Comparison of ENCODE assay signal across 2 cellular contexts in the genomic region with DNA sequence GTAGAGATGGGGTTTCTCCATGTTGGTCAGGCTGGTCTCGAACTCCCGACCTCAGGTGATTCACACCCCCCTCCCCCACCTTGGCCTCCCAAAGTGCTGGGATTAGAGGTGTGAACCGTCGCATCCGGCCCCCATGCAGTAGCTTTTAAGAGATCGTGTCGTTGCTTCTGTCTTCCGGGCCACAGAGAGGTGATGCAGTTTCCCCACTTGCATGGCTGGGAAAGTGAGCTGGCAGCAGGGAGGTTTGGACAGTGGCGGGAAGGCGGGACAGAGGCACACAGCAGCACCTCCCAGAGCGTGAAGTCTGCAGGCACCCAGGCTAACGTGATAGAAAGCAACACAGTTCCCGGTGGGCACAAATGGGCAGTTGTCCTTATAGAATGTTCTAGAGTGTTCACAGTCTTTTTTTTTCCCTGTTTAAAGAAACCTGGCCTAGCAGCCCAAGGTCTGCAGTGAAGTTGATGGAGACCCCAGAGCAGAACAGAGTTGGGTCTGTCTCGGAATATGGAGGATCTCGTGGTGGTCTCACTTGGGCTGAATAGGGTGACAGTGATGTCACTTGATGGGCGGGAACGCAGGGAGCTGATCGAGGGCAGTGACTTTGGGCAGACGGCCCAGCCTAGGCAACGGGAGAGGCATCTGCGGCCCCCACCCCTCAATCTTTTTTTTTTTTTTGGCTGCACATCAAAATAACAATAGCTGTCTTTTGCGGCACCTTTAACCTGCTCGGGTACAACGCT.
TF ChIP-seq lines count a peak whose summit lies in the region.

No MANE protein-coding gene starts in this region.

TF ChIP-seq in A549, 52 proteins besides CTCF, POLR2A, EP300 and RAD21:
- TF ChIP-seq FOXS1 (CRISPR knock-in tag; IDR thresholded peaks at IDR 0.05) (no peak), MAZ (IDR thresholded peaks at IDR 0.05; ENCODE audit: borderline replicate concordance, low read depth, low read length) (no peak)

TF ChIP-seq in IMR-90, 13 proteins besides CTCF, POLR2A, EP300 and RAD21:
- no peak for TF ChIP-seq RFX5 (IDR thresholded peaks at IDR 0.05; ENCODE audit: low read depth, low read length)
- no peak for TF ChIP-seq MAFK (IDR thresholded peaks at IDR 0.05; ENCODE audit: low read depth, low read length)
- TF ChIP-seq, protein P1, sequence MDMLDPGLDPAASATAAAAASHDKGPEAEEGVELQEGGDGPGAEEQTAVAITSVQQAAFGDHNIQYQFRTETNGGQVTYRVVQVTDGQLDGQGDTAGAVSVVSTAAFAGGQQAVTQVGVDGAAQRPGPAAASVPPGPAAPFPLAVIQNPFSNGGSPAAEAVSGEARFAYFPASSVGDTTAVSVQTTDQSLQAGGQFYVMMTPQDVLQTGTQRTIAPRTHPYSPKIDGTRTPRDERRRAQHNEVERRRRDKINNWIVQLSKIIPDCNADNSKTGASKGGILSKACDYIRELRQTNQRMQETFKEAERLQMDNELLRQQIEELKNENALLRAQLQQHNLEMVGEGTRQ (IDR thresholded peaks at IDR 0.05; ENCODE audit: low read depth, low read length): no peak
- TF ChIP-seq, protein P2, sequence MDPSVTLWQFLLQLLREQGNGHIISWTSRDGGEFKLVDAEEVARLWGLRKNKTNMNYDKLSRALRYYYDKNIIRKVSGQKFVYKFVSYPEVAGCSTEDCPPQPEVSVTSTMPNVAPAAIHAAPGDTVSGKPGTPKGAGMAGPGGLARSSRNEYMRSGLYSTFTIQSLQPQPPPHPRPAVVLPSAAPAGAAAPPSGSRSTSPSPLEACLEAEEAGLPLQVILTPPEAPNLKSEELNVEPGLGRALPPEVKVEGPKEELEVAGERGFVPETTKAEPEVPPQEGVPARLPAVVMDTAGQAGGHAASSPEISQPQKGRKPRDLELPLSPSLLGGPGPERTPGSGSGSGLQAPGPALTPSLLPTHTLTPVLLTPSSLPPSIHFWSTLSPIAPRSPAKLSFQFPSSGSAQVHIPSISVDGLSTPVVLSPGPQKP (IDR thresholded peaks at IDR 0.05; ENCODE audit: borderline replicate concordance, low read depth, low read length): no peak
